12 cellular contexts compared by ENCODE assay signal in the genomic region with DNA sequence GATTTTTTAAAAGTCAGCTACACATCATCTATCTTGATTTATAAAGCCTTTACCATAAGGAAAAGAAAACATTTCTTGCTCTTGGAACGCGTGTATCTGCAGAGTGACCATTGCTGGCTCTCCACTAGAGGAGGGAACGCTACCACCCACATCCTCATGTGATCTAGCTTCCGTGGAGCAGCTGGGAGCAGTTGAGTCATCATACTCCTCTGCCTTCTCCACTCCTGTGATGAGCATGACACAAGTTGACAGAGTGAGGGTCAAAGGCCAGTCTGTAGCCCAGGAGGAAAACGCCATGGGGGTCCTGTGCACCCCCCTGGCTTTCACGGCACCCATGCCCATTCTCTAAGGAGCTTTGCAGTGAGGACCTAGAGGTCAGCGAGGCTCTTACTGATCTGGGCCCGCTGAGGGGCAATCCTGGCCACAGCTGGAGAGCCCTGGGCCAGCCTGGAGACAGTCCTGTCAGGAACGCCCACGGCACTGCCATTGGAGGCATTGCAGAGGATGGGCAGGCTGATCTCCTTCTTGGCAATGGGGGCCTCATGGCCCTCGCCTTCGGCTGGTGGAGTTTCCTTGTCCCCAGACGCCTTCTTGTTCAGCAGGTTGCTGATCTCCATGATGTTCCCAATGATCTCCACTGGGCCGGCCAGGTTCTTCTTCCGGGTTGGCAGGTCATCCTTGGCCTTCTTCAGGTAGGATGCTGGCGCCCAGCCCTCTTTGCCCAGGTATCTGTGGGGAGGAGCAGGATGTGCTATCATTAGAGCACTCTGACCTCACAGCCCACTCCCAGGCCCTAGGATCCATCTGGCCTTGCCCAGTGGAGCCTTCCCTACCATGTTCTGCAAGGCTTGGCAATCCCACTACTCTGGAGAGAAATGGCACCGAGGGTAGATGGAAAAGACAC.
A peak's percentile ranks its signal among the peaks of the same experiment; 100 is the strongest.
DNase-seq lines count a peak whose midpoint lies in the region; ATAC-seq lines count a peak whose summit lies in the region.
"Had no signal": no experiment of that assay in that cellular context is flagged by ENCODE, and none has a peak within 500 bp of the region (broad histone marks: within the 10 kb centered on the region; RNA-seq: fewer than 3 reads in every experiment).

No MANE protein-coding gene starts in this region.

- no peak for ATAC-seq in stimulated activated effector memory CD8-positive, alpha-beta T cell treated with anti-CD3 and anti-CD28 coated beads, Interleukin-12 subunit alpha, Interleukin-12 subunit beta, amount 100 ng/mL, for 72 hours
- no peak for ATAC-seq in HG03280 (IDR thresholded peaks at IDR 0.05; ENCODE audit: unreplicated experiment)
- ATAC-seq: T-helper 17 cell had no signal

- no peaks in the 10 kb centered on the region for H3K27me3 Mint-ChIP-seq in activated T-helper 2 cell treated with anti-CD3 and anti-CD28 coated beads, Interferon-gamma antibody, Interleukin-2, Interleukin-4, amounts not matched to agents 10 μg/mL and 5 μg/mL and 100 μg/mL, durations not matched to agents 14 hours and 24 hours and 36 hours (ENCODE audit: low read depth)
- H3K27me3 Mint-ChIP-seq: activated naive CD8-positive, alpha-beta T cell; T-helper 17 cell had no signal

- DNase-seq in GM04504 (ENCODE audit: low read depth) (peak; percentile 70), amniotic stem cell (lab: John Stamatoyannopoulos, UW) (peak; percentile 42), head of caudate nucleus (peak; percentile 45 to 89 (median 69)), NCI-H2196 treated with DMSO at 0.1 percent for 48 hours (lab: John Stamatoyannopoulos, UW; ENCODE audit: unreplicated experiment) (no peak)
- no peak for DNase-seq in stimulated activated effector memory CD8-positive, alpha-beta T cell treated with anti-CD3 and anti-CD28 coated beads, Interleukin-12 subunit alpha, Interleukin-12 subunit beta, amount 100 ng/mL, for 72 hours (ENCODE audit: low spot score in 2 of 2)
- no peak for DNase-seq in activated T-helper 2 cell treated with anti-CD3 and anti-CD28 coated beads, Interferon-gamma antibody, Interleukin-2, Interleukin-4, amounts not matched to agents 10 μg/mL and 5 μg/mL and 100 μg/mL, durations not matched to agents 14 hours and 24 hours and 36 hours (ENCODE audit: low spot score)
- no peak for DNase-seq in activated CD4-positive, alpha-beta T cell treated with anti-CD3 and anti-CD28 coated beads for 48 hours
- DNase-seq: islet precursor cell, NCI-H1694, T-helper 17 cell had no signal

- peak overlapping the region; percentile 23 for H3K27ac Mint-ChIP-seq in stimulated activated effector memory CD8-positive, alpha-beta T cell treated with anti-CD3 and anti-CD28 coated beads, Interleukin-12 subunit alpha, Interleukin-12 subunit beta, amount 100 ng/mL, for 72 hours
- H3K27ac Mint-ChIP-seq in activated T-helper 2 cell treated with anti-CD3 and anti-CD28 coated beads, Interferon-gamma antibody, Interleukin-2, Interleukin-4, amounts not matched to agents 10 μg/mL and 5 μg/mL and 100 μg/mL, durations not matched to agents 14 hours and 24 hours and 36 hours: no peak overlapping the region
- H3K27ac Mint-ChIP-seq: activated naive CD8-positive, alpha-beta T cell; T-helper 17 cell had no signal

- H3K4me3 Mint-ChIP-seq in stimulated activated effector memory CD8-positive, alpha-beta T cell treated with anti-CD3 and anti-CD28 coated beads, Interleukin-12 subunit alpha, Interleukin-12 subunit beta, amount 100 ng/mL, for 72 hours: no peak overlapping the region
- no peak overlapping the region for H3K4me3 Mint-ChIP-seq in activated T-helper 2 cell treated with anti-CD3 and anti-CD28 coated beads, Interferon-gamma antibody, Interleukin-2, Interleukin-4, amounts not matched to agents 10 μg/mL and 5 μg/mL and 100 μg/mL, durations not matched to agents 14 hours and 24 hours and 36 hours (ENCODE audit: low read depth)
- H3K4me3 Mint-ChIP-seq: activated naive CD8-positive, alpha-beta T cell; T-helper 17 cell had no signal

- intact Hi-C loops in head of caudate nucleus (cut with DNase I): loop anchor here (10.0 kb wide), 1 partner anchor 52 kb away; no protein-coding TSS in a partner anchor
- intact Hi-C loops in activated T-helper 2 cell treated with anti-CD3 and anti-CD28 coated beads, Interferon-gamma antibody, Interleukin-2, Interleukin-4, amounts not matched to agents 10 μg/mL and 5 μg/mL and 100 μg/mL, durations not matched to agents 14 hours and 24 hours and 36 hours (cut with micrococcal nuclease): no loop called here

- H3K4me1 Mint-ChIP-seq in stimulated activated effector memory CD8-positive, alpha-beta T cell treated with anti-CD3 and anti-CD28 coated beads, Interleukin-12 subunit alpha, Interleukin-12 subunit beta, amount 100 ng/mL, for 72 hours: peaks cover 7% of the 10 kb centered on the region
- H3K4me1 Mint-ChIP-seq in activated T-helper 2 cell treated with anti-CD3 and anti-CD28 coated beads, Interferon-gamma antibody, Interleukin-2, Interleukin-4, amounts not matched to agents 10 μg/mL and 5 μg/mL and 100 μg/mL, durations not matched to agents 14 hours and 24 hours and 36 hours (ENCODE audit: low read depth): no peaks in the 10 kb centered on the region

- H3K36me3 Mint-ChIP-seq in stimulated activated effector memory CD8-positive, alpha-beta T cell treated with anti-CD3 and anti-CD28 coated beads, Interleukin-12 subunit alpha, Interleukin-12 subunit beta, amount 100 ng/mL, for 72 hours: no peaks in the 10 kb centered on the region
- H3K36me3 Mint-ChIP-seq in activated T-helper 2 cell treated with anti-CD3 and anti-CD28 coated beads, Interferon-gamma antibody, Interleukin-2, Interleukin-4, amounts not matched to agents 10 μg/mL and 5 μg/mL and 100 μg/mL, durations not matched to agents 14 hours and 24 hours and 36 hours (ENCODE audit: low read depth): peaks cover 5% of the 10 kb centered on the region

- H3K9me3 Mint-ChIP-seq in stimulated activated effector memory CD8-positive, alpha-beta T cell treated with anti-CD3 and anti-CD28 coated beads, Interleukin-12 subunit alpha, Interleukin-12 subunit beta, amount 100 ng/mL, for 72 hours: no peaks in the 10 kb centered on the region
- no peaks in the 10 kb centered on the region for H3K9me3 Mint-ChIP-seq in activated T-helper 2 cell treated with anti-CD3 and anti-CD28 coated beads, Interferon-gamma antibody, Interleukin-2, Interleukin-4, amounts not matched to agents 10 μg/mL and 5 μg/mL and 100 μg/mL, durations not matched to agents 14 hours and 24 hours and 36 hours

Comparison
In these comparisons a context has a peak if more than half of its experiments do, and no peak if none do; other contexts are left out.
1. DNase-seq: peak in GM04504 (single experiment), amniotic stem cell (single experiment) and head of caudate nucleus (42 of 42); none in stimulated activated effector memory CD8-positive, alpha-beta T cell treated with anti-CD3 and anti-CD28 coated beads, Interleukin-12 subunit alpha, Interleukin-12 subunit beta, amount 100 ng/mL, for 72 hours (0 of 2), activated T-helper 2 cell treated with anti-CD3 and anti-CD28 coated beads, Interferon-gamma antibody, Interleukin-2, Interleukin-4, amounts not matched to agents 10 μg/mL and 5 μg/mL and 100 μg/mL, durations not matched to agents 14 hours and 24 hours and 36 hours (single experiment), NCI-H2196 treated with DMSO at 0.1 percent for 48 hours (single experiment) and activated CD4-positive, alpha-beta T cell treated with anti-CD3 and anti-CD28 coated beads for 48 hours (single experiment).